8 cellular contexts compared by ENCODE assay signal in the genomic region with DNA sequence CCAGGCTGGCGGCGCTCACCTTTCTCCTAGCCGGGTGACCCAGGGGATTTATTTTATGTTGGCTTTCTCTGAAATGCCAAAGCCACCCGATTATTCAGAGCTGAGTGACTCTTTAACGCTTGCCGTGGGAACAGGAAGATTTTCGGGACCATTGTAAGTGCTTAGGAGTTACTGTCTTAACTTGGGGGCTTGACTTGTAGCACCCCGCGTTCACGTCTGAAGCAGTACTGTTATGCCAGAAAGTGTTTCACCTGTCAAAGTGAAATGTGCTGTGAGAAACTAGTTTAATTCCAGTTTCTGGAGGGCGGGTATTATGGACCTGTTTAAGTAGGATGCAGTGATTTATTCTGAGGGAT. TPM values are rescaled to one million over a fixed set of nuclear protein-coding genes. Genes with fewer than 3 reads are reported as not detected.
DNase-seq lines count a peak whose midpoint lies in the region; ATAC-seq and TF ChIP-seq lines count a peak whose summit lies in the region.

No MANE protein-coding gene starts in this region.

- H3K36me3 Mint-ChIP-seq in nephron (ENCODE audit: low read depth), result peaks cover 16% of the 10 kb centered on the region

- DNase-seq in LNCaP clone FGC (ENCODE audit: low read depth) (no peak), dorsolateral prefrontal cortex (peak in 1 of 10 donors; percentile 39), NCI-H524 (lab: John Stamatoyannopoulos, UW) (no peak), kidney tubule cell (ENCODE audit: low spot score) (no peak)
- no peak for DNase-seq in NK-92 treated with Interleukin-12 subunit alpha and Interleukin-12 subunit beta, amount 100 ng/mL, for 24 hours (lab: John Stamatoyannopoulos, UW)

- peak overlapping the region; percentile 93 to 99 (median 98) for H3K27ac Mint-ChIP-seq in nephron

- no peak for TF ChIP-seq CTCF in LNCaP clone FGC (IDR thresholded peaks at IDR 0.05; ENCODE audit: control insufficient read depth, extremely low read depth, insufficient read depth)
- peak in 1 of 56 donors; percentile 1 for TF ChIP-seq CTCF in dorsolateral prefrontal cortex (IDR thresholded peaks at IDR 0.05 in 54 of 56, conservative IDR thresholded peaks at IDR 0.05 in 2 of 56; ENCODE audit: low read depth in 1 of 56, partially characterized antibody in 56 of 56)
- no peak for TF ChIP-seq CTCF in nephron (IDR thresholded peaks at IDR 0.05; ENCODE audit: unreplicated experiment in 3 of 3)

- H3K27me3 Mint-ChIP-seq in nephron (ENCODE audit: low read depth), result no peaks in the 10 kb centered on the region

- intact Hi-C loops in dorsolateral prefrontal cortex (cut with DNase I), result loop anchor here in 1 of 2 donors (1.0 to 10.0 kb wide), 2 partner anchors 22 to 391 kb away; partner anchors contain the start of genes GOLGA5, GON7 and UBR7

- peak overlapping the region; percentile 96 to 99 (median 97) for H3K4me3 Mint-ChIP-seq in nephron

- ATAC-seq in GM19023 (IDR thresholded peaks at IDR 0.05; ENCODE audit: unreplicated experiment) (peak; percentile 4), GM21786 (IDR thresholded peaks at IDR 0.05; ENCODE audit: unreplicated experiment) (no peak)

- peak overlapping the region in 58 of 59 donors; percentile 40 to 99 (median 96) for H3K27ac ChIP-seq in dorsolateral prefrontal cortex

- peaks cover 19% of the 10 kb centered on the region for H3K4me1 Mint-ChIP-seq in nephron

- H3K4me3 ChIP-seq in LNCaP clone FGC (ENCODE audit: low read depth, low read length), result peak overlapping the region; percentile 97
- H3K4me3 ChIP-seq in dorsolateral prefrontal cortex, result peak overlapping the region; percentile 72 to 100 (median 96)

- H3K27me3 ChIP-seq in dorsolateral prefrontal cortex, result no peaks in the 10 kb centered on the region

- no peaks in the 10 kb centered on the region for H3K9me3 Mint-ChIP-seq in nephron

RNA-seq across cellular contexts. Expression of gene LYSET, which starts 0.2 kb away (rescaled TPM):
- 10 to 100 TPM in 115 of 120 experiments, 1 to 10 TPM in 5; 7.5 to 23.0 (median 15.3) TPM for total RNA-seq in dorsolateral prefrontal cortex

RNA-seq across cellular contexts. Expression of gene MOAP1, which starts 0.6 kb away (rescaled TPM):
- 100 to 1,000 TPM in 111 of 120 experiments, 10 to 100 TPM in 9; 71.5 to 285 (median 191) TPM for total RNA-seq in dorsolateral prefrontal cortex

RNA-seq across cellular contexts. Expression of gene GON7, which starts 21.6 kb away (rescaled TPM):
- 10 to 100 TPM in 23 of 120 experiments, 1 to 10 TPM in 97; 3.6 to 13.0 (median 8.3) TPM for total RNA-seq in dorsolateral prefrontal cortex

RNA-seq across cellular contexts. Expression of gene UBR7, which starts 21.7 kb away (rescaled TPM):
- total RNA-seq in dorsolateral prefrontal cortex, result 10 to 100 TPM; 21.7 to 43.1 (median 30.0) TPM
